Comparison of ENCODE assay signal across 9 cellular contexts in the genomic region with DNA sequence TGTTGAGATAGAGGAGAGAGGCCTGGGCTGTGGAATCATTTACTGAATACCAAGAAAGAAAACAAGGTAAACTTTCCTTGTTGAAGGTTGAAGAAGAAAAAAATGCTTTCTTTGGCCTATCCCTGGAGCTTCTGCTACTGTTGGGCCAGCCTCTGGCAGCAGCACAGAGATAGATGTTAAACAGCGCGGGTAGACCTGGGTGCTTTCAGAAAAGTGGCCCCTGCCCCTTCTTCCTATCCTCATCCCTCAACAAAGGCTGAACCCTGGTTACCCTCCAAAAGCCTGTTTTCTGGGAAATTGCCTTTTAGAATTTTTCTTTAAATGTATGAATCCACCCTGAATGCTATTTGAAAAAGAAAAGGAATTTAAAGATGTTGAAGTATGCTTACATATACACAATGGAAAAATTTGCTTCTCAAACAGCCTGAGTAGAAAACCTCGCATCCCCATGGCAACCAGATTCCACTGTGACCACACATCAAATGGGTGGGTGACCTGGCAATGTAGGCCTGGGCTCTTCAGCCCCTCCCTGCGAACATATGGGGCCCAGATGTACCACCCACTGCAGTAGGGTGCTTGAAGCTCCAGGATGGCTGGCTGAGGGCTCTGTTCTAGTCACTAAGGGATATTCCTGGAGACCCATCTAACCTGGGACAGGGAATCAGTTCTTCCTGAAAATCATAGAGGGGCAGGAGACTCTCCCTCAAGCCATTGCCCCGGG. TPM values are rescaled to one million over a fixed set of nuclear protein-coding genes. Genes with fewer than 3 reads are reported as not detected.
DNase-seq lines count a peak whose midpoint lies in the region; ATAC-seq and TF ChIP-seq lines count a peak whose summit lies in the region.
"Had no signal": no experiment of that assay in that cellular context is flagged by ENCODE, and none has a peak within 500 bp of the region (broad histone marks: within the 10 kb centered on the region; RNA-seq: fewer than 3 reads in every experiment).

No MANE protein-coding gene starts in this region.

- POLR2A ChIA-PET in CD8-positive, alpha-beta memory T cell (lab: Charles Lee) = no interaction called here
- POLR2A ChIA-PET in naive thymus-derived CD4-positive, alpha-beta T cell (lab: Charles Lee) = no interaction called here

- H3K9ac ChIP-seq in Loucy (ENCODE audit: low read depth, low read length, poor library complexity, severe bottlenecking) = no peak overlapping the region

- peaks cover 8% of the 10 kb centered on the region for H3K4me1 ChIP-seq in CD8-positive, alpha-beta memory T cell (ENCODE audit: insufficient read depth, low read length)
- H3K4me1 ChIP-seq in Loucy (ENCODE audit: insufficient read depth, low read length, poor library complexity, severe bottlenecking) = peaks cover 12% of the 10 kb centered on the region
- peaks cover 0 to 7% of the 10 kb centered on the region in 2 donors for H3K4me1 ChIP-seq in naive thymus-derived CD4-positive, alpha-beta T cell (ENCODE audit: control insufficient read depth in 2 of 2, insufficient read depth in 2 of 2, low read length in 2 of 2)

- H3K9me3 ChIP-seq in CD8-positive, alpha-beta memory T cell (ENCODE audit: low read length) = no peaks in the 10 kb centered on the region
- no peaks in the 10 kb centered on the region for H3K9me3 ChIP-seq in Loucy (ENCODE audit: insufficient read depth, low read depth, low read length)
- no peaks in the 10 kb centered on the region for H3K9me3 ChIP-seq in naive thymus-derived CD4-positive, alpha-beta T cell (ENCODE audit: control insufficient read depth in 2 of 3, low read length in 3 of 3)

- CTCF ChIA-PET in CD8-positive, alpha-beta memory T cell (lab: Charles Lee) = interaction anchor here (0.8 to 1.1 kb wide), 2 partner anchors 10 to 17 kb away, joined by 3 read pairs; no protein-coding TSS in a partner anchor
- CTCF ChIA-PET in naive thymus-derived CD4-positive, alpha-beta T cell (lab: Charles Lee) = no interaction called here

- TF ChIP-seq CTCF in Loucy (conservative IDR thresholded peaks at IDR 0.05; ENCODE audit: low read length) (no peak), choroid plexus epithelial cell (conservative IDR thresholded peaks at IDR 0.05; ENCODE audit: low read depth, low read length) (no peak)

- no peaks in the 10 kb centered on the region for H3K27me3 ChIP-seq in CD8-positive, alpha-beta memory T cell (ENCODE audit: insufficient read depth, low read length, poor library complexity, severe bottlenecking)
- no peaks in the 10 kb centered on the region for H3K27me3 ChIP-seq in Loucy (ENCODE audit: insufficient read depth, low read length, poor library complexity, severe bottlenecking)
- no peaks in the 10 kb centered on the region for H3K27me3 ChIP-seq in naive thymus-derived CD4-positive, alpha-beta T cell (ENCODE audit: control insufficient read depth in 2 of 2, insufficient read depth in 2 of 2, low read length in 2 of 2)

- intact Hi-C loops in naive thymus-derived CD4-positive, alpha-beta T cell (cut with micrococcal nuclease) = loop anchor here in 1 of 2 donors (1.0 kb wide), 1 partner anchor 9 kb away; no protein-coding TSS in a partner anchor

- H3K4me3 ChIP-seq in CD8-positive, alpha-beta memory T cell (ENCODE audit: low read length) = no peak overlapping the region
- H3K4me3 ChIP-seq in Loucy (ENCODE audit: low read length, poor library complexity, severe bottlenecking) (no peak overlapping the region), choroid plexus epithelial cell (ENCODE audit: low read depth, low read length) (no peak overlapping the region)
- no peak overlapping the region for H3K4me3 ChIP-seq in naive thymus-derived CD4-positive, alpha-beta T cell (ENCODE audit: low read length)

- peak overlapping the region; percentile 13 for H3K27ac ChIP-seq in CD8-positive, alpha-beta memory T cell (ENCODE audit: low read depth, low read length)
- peak overlapping the region; percentile 28 for H3K27ac ChIP-seq in naive thymus-derived CD4-positive, alpha-beta T cell (ENCODE audit: low read depth, low read length)
- H3K27ac ChIP-seq: epithelial cell of prostate had no signal

- peak overlapping the region in 5 of 8 donors; percentile 45 to 98 (median 88) for H3K27ac Mint-ChIP-seq in CD8-positive, alpha-beta memory T cell
- peak overlapping the region in 6 of 9 donors; percentile 35 to 94 (median 87) for H3K27ac Mint-ChIP-seq in naive thymus-derived CD4-positive, alpha-beta T cell

- no peaks in the 10 kb centered on the region for H3K9me3 Mint-ChIP-seq in CD8-positive, alpha-beta memory T cell
- H3K9me3 Mint-ChIP-seq in naive thymus-derived CD4-positive, alpha-beta T cell = no peaks in the 10 kb centered on the region

- peaks cover 8 to 23% (median 17%) of the 10 kb centered on the region in 3 donors for H3K4me1 Mint-ChIP-seq in CD8-positive, alpha-beta memory T cell
- peaks cover 5 to 19% (median 13%) of the 10 kb centered on the region in 7 donors for H3K4me1 Mint-ChIP-seq in naive thymus-derived CD4-positive, alpha-beta T cell

- H3K79me2 ChIP-seq in Loucy (ENCODE audit: insufficient read depth, low read length) = no peaks in the 10 kb centered on the region

- no peak for ATAC-seq in naive thymus-derived CD4-positive, alpha-beta T cell

- peak in 1 of 5 donors; percentile 57 for DNase-seq in CD8-positive, alpha-beta memory T cell
- peak; percentile 100 for DNase-seq in choroid plexus epithelial cell (ENCODE audit: low read depth)
- DNase-seq in naive thymus-derived CD4-positive, alpha-beta T cell = no peak
- DNase-seq in NCI-H2196 treated with DMSO at 0.1 percent for 48 hours (lab: John Stamatoyannopoulos, UW; ENCODE audit: unreplicated experiment) = no peak
- DNase-seq in HuH-7.5 (ENCODE audit: low spot score) = no peak
- no peak for DNase-seq in GM19240 (ENCODE audit: insufficient read length, low spot score)
- no peak for DNase-seq in activated CD4-positive, CD25-positive, alpha-beta regulatory T cell treated with anti-CD3 and anti-CD28 coated beads, Interleukin-2, amount 50 U/mL, for 72 hours

- H3K36me3 Mint-ChIP-seq in CD8-positive, alpha-beta memory T cell = no peaks in the 10 kb centered on the region
- H3K36me3 Mint-ChIP-seq in naive thymus-derived CD4-positive, alpha-beta T cell = no peaks in the 10 kb centered on the region

- H3K4me2 ChIP-seq in Loucy (ENCODE audit: low read depth, low read length, poor library complexity, severe bottlenecking) = peak overlapping the region; percentile 21

- H3F3A ChIP-seq in Loucy (ENCODE audit: low read depth) = no peaks in the 10 kb centered on the region

- no peaks in the 10 kb centered on the region for H3K9me2 ChIP-seq in Loucy (replicated peaks; ENCODE audit: low read depth, low read length)

- peaks cover 0 to 5% of the 10 kb centered on the region in 2 donors for H3K27me3 Mint-ChIP-seq in CD8-positive, alpha-beta memory T cell
- H3K27me3 Mint-ChIP-seq in naive thymus-derived CD4-positive, alpha-beta T cell = peaks cover 0 to 8% (median 0%) of the 10 kb centered on the region in 5 donors

- no peaks in the 10 kb centered on the region for H3K36me3 ChIP-seq in CD8-positive, alpha-beta memory T cell (ENCODE audit: insufficient read depth, low read length)
- no peaks in the 10 kb centered on the region for H3K36me3 ChIP-seq in Loucy (ENCODE audit: insufficient read depth, low read length)
- no peaks in the 10 kb centered on the region for H3K36me3 ChIP-seq in naive thymus-derived CD4-positive, alpha-beta T cell (ENCODE audit: control insufficient read depth in 2 of 3, insufficient read depth in 3 of 3, low read length in 3 of 3)

- H3K4me3 Mint-ChIP-seq in CD8-positive, alpha-beta memory T cell = peak overlapping the region in 3 of 7 donors; percentile 9 to 73 (median 45)
- H3K4me3 Mint-ChIP-seq in naive thymus-derived CD4-positive, alpha-beta T cell = peak overlapping the region in 2 of 10 donors; percentile 31 to 55

- H4K20me1 ChIP-seq in Loucy (ENCODE audit: insufficient read depth, low read length, poor library complexity, severe bottlenecking) = no peaks in the 10 kb centered on the region

- peak overlapping the region; percentile 9 for H2AFZ ChIP-seq in Loucy (ENCODE audit: low read length)

RNA-seq across cellular contexts. Expression of a gene that starts 23.4 kb away (rescaled TPM):
- total RNA-seq in CD8-positive, alpha-beta memory T cell = not detected
- 0.43 TPM for polyA plus RNA-seq in CD8-positive, alpha-beta memory T cell
- not detected for total RNA-seq in naive thymus-derived CD4-positive, alpha-beta T cell
- polyA plus RNA-seq in naive thymus-derived CD4-positive, alpha-beta T cell = not detected
